In genomic region chr9:33263936-33264472, GRCh38 we compare ENCODE assay signal across 8 cellular contexts. TPM values are rescaled to one million over a fixed set of nuclear protein-coding genes. Genes with fewer than 3 reads are reported as not detected.
A peak's percentile ranks its signal among the peaks of the same experiment; 100 is the strongest.
DNase-seq lines count a peak whose midpoint lies in the region; ATAC-seq, FAIRE-seq and TF ChIP-seq lines count a peak whose summit lies in the region.

No MANE protein-coding gene starts in this region.

- no peaks in the 10 kb centered on the region for H3K27me3 ChIP-seq in dorsolateral prefrontal cortex

- DNase-seq in ELR (ENCODE audit: low read depth) (peak; percentile 55), HTR-8/SVneo (ENCODE audit: insufficient read length, low spot score) (peak; percentile 10), dorsolateral prefrontal cortex (peak in 8 of 10 donors; percentile 32 to 65 (median 56)), medulla oblongata (ENCODE audit: extremely low spot score) (peak; percentile 53), D721Med (ENCODE audit: insufficient read length, low spot score) (no peak)
- DNase-seq in activated CD4-positive, CD25-positive, alpha-beta regulatory T cell treated with anti-CD3 and anti-CD28 coated beads, Interleukin-2, amount 50 U/mL, for 72 hours: peak; percentile 60
- DNase-seq in stimulated activated CD8-positive, alpha-beta memory T cell treated with anti-CD3 and anti-CD28 coated beads, Interleukin-15, amount 100 ng/mL, for 48 hours (ENCODE audit: low read depth in 2 of 2): peak; percentile 21 to 24

- TF ChIP-seq CTCF in dorsolateral prefrontal cortex (IDR thresholded peaks at IDR 0.05 in 54 of 56, conservative IDR thresholded peaks at IDR 0.05 in 2 of 56; ENCODE audit: low read depth in 1 of 56, partially characterized antibody in 56 of 56) (no peak), D721Med (IDR thresholded peaks at IDR 0.05; ENCODE audit: insufficient read depth, missing control alignments) (no peak)

- peak; percentile 24 for ATAC-seq in GM21423 (IDR thresholded peaks at IDR 0.05; ENCODE audit: unreplicated experiment)

- intact Hi-C loops in dorsolateral prefrontal cortex (cut with DNase I): loop anchor here in 1 of 2 donors (1.0 to 5.0 kb wide), 2 partner anchors 26 to 97 kb away; partner anchors contain the start of genes B4GALT1 and NFX1

- FAIRE-seq in HTR-8/SVneo (lab: Jason Lieb, UNC) (no peak), D721Med (lab: Jason Lieb, UNC) (no peak)

- peak overlapping the region; percentile 50 to 100 (median 94) for H3K4me3 ChIP-seq in dorsolateral prefrontal cortex

- H3K27ac ChIP-seq in dorsolateral prefrontal cortex: peak overlapping the region in 57 of 59 donors; percentile 45 to 95 (median 87)

RNA-seq across cellular contexts. Expression of gene BAG1, which starts 0.5 kb away (rescaled TPM):
- total RNA-seq in dorsolateral prefrontal cortex: 100 to 1,000 TPM in 9 of 120 experiments, 10 to 100 TPM in 111; 49.1 to 127 (median 80.7) TPM

RNA-seq across cellular contexts. Expression of gene CHMP5, which starts 0.8 kb away (rescaled TPM):
- 10 to 100 TPM; 41.0 to 98.2 (median 72.4) TPM for total RNA-seq in dorsolateral prefrontal cortex

RNA-seq across cellular contexts. Expression of gene SPINK4, which starts 24.0 kb away (rescaled TPM):
- total RNA-seq in dorsolateral prefrontal cortex: not detected

RNA-seq across cellular contexts. Expression of gene NFX1, which starts 26.3 kb away (rescaled TPM):
- total RNA-seq in dorsolateral prefrontal cortex: 10 to 100 TPM; 33.6 to 54.0 (median 43.9) TPM
